Comparison of ENCODE assay signal across 1 cellular context in the genomic region with DNA sequence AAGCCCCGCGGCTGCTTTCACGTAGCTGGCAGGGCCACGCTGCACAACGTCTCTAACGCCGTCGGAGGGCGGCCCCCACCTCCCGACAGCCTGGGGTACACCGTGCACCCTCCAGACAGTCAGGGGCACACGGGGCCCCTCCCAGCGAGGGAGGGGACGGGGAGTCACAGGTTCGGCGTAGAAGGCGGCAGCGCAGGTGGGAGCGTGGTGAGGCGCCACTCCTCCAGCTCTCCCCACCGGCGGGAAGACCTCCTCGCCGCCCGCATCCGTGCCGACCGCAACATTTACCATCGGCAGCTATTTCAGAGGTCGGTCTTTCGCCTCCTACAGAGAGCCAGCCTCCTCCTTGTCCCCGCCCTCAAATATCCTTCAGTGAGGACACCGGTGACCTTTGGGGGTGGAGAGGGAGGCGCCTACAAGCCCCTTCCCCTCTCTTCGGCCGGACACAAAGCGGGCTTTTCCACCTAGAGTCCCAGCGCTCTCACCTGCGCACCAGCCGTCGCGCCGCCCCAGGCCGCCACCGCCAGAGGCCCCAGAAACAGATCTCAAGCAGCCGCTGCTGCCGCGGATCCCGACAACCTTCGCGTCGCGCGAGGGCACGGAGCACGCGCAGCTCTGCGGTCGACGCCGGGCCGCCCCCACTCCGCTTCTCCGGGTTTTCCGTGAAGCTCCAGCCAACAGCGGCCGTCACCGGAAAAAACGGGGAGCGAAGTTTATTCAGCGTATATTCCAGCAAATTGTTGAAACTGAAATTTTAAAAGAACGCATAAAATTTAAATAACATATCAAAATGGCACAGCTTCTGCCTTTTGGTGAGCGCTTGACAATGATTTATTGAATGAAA.
TF ChIP-seq lines count a peak whose summit lies in the region.

A gene (minus strand): TSS at position 600 of the 844 bp plus-strand sequence. CDS start 20,708 bp downstream, outside the sequence.

TF ChIP-seq in HepG2, 621 proteins besides CTCF, POLR2A, EP300 and RAD21 (continued from another document and continues in another):
- TF ChIP-seq, protein P1, sequence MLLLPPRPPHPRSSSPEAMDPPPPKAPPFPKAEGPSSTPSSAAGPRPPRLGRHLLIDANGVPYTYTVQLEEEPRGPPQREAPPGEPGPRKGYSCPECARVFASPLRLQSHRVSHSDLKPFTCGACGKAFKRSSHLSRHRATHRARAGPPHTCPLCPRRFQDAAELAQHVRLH (CRISPR knock-in tag; IDR thresholded peaks at IDR 0.05; ENCODE audit: borderline replicate concordance, low read depth): peak; percentile 93; the same call in 1 of the 2 replicates
- TF ChIP-seq, protein P2, sequence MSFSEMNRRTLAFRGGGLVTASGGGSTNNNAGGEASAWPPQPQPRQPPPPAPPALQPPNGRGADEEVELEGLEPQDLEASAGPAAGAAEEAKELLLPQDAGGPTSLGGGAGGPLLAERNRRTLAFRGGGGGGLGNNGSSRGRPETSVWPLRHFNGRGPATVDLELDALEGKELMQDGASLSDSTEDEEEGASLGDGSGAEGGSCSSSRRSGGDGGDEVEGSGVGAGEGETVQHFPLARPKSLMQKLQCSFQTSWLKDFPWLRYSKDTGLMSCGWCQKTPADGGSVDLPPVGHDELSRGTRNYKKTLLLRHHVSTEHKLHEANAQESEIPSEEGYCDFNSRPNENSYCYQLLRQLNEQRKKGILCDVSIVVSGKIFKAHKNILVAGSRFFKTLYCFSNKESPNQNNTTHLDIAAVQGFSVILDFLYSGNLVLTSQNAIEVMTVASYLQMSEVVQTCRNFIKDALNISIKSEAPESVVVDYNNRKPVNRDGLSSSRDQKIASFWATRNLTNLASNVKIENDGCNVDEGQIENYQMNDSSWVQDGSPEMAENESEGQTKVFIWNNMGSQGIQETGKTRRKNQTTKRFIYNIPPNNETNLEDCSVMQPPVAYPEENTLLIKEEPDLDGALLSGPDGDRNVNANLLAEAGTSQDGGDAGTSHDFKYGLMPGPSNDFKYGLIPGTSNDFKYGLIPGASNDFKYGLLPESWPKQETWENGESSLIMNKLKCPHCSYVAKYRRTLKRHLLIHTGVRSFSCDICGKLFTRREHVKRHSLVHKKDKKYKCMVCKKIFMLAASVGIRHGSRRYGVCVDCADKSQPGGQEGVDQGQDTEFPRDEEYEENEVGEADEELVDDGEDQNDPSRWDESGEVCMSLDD (CRISPR knock-in tag; IDR thresholded peaks at IDR 0.05; ENCODE audit: borderline replicate concordance): peak; percentile 47
- TF ChIP-seq KDM5A (IDR thresholded peaks at IDR 0.05; ENCODE audit: borderline replicate concordance, low read length): peak; percentile 75; the same call in 1 of the 2 replicates
- peak; percentile 27 for TF ChIP-seq NFIC (IDR thresholded peaks at IDR 0.05; ENCODE audit: low read length)
- no peak for TF ChIP-seq ATAD3A (CRISPR knock-in tag; IDR thresholded peaks at IDR 0.05)
- TF ChIP-seq DMAP1 (CRISPR knock-in tag; IDR thresholded peaks at IDR 0.05): peak; percentile 94
- peak; percentile 89 for TF ChIP-seq ZNF331 (CRISPR knock-in tag; IDR thresholded peaks at IDR 0.05)
- TF ChIP-seq, protein P3, sequence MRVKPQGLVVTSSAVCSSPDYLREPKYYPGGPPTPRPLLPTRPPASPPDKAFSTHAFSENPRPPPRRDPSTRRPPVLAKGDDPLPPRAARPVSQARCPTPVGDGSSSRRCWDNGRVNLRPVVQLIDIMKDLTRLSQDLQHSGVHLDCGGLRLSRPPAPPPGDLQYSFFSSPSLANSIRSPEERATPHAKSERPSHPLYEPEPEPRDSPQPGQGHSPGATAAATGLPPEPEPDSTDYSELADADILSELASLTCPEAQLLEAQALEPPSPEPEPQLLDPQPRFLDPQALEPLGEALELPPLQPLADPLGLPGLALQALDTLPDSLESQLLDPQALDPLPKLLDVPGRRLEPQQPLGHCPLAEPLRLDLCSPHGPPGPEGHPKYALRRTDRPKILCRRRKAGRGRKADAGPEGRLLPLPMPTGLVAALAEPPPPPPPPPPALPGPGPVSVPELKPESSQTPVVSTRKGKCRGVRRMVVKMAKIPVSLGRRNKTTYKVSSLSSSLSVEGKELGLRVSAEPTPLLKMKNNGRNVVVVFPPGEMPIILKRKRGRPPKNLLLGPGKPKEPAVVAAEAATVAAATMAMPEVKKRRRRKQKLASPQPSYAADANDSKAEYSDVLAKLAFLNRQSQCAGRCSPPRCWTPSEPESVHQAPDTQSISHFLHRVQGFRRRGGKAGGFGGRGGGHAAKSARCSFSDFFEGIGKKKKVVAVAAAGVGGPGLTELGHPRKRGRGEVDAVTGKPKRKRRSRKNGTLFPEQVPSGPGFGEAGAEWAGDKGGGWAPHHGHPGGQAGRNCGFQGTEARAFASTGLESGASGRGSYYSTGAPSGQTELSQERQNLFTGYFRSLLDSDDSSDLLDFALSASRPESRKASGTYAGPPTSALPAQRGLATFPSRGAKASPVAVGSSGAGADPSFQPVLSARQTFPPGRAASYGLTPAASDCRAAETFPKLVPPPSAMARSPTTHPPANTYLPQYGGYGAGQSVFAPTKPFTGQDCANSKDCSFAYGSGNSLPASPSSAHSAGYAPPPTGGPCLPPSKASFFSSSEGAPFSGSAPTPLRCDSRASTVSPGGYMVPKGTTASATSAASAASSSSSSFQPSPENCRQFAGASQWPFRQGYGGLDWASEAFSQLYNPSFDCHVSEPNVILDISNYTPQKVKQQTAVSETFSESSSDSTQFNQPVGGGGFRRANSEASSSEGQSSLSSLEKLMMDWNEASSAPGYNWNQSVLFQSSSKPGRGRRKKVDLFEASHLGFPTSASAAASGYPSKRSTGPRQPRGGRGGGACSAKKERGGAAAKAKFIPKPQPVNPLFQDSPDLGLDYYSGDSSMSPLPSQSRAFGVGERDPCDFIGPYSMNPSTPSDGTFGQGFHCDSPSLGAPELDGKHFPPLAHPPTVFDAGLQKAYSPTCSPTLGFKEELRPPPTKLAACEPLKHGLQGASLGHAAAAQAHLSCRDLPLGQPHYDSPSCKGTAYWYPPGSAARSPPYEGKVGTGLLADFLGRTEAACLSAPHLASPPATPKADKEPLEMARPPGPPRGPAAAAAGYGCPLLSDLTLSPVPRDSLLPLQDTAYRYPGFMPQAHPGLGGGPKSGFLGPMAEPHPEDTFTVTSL (CRISPR knock-in tag; IDR thresholded peaks at IDR 0.05; ENCODE audit: borderline replicate concordance): no peak
- 0 out of 2 replicates have a peak, but pooled peaks have one; percentile 82 for TF ChIP-seq MBNL3 (CRISPR knock-in tag; conservative IDR thresholded peaks at IDR 0.05)
- TF ChIP-seq ZNF841 (CRISPR knock-in tag; IDR thresholded peaks at IDR 0.05; ENCODE audit: borderline replicate concordance): peak; percentile 87
- TF ChIP-seq DNMT3B (CRISPR knock-in tag; conservative IDR thresholded peaks at IDR 0.05): no peak
- TF ChIP-seq, protein P4, sequence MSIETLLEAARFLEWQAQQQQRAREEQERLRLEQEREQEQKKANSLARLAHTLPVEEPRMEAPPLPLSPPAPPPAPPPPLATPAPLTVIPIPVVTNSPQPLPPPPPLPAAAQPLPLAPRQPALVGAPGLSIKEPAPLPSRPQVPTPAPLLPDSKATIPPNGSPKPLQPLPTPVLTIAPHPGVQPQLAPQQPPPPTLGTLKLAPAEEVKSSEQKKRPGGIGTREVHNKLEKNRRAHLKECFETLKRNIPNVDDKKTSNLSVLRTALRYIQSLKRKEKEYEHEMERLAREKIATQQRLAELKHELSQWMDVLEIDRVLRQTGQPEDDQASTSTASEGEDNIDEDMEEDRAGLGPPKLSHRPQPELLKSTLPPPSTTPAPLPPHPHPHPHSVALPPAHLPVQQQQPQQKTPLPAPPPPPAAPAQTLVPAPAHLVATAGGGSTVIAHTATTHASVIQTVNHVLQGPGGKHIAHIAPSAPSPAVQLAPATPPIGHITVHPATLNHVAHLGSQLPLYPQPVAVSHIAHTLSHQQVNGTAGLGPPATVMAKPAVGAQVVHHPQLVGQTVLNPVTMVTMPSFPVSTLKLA (IDR thresholded peaks at IDR 0.05): no peak; the same call in 1 of the 2 replicates
- TF ChIP-seq SKI (IDR thresholded peaks at IDR 0.05; ENCODE audit: partially characterized antibody): no peak
- no peak for TF ChIP-seq MIXL1 (CRISPR knock-in tag; IDR thresholded peaks at IDR 0.05)
- TF ChIP-seq ZNF101 (CRISPR knock-in tag; IDR thresholded peaks at IDR 0.05; ENCODE audit: borderline replicate concordance, low read depth): peak; percentile 16; the same call in 1 of the 2 replicates
- peak; percentile 18 for TF ChIP-seq ZNF839 (CRISPR knock-in tag; IDR thresholded peaks at IDR 0.05; ENCODE audit: borderline replicate concordance)
- 0 out of 2 replicates have a peak, but pooled peaks have one; percentile 84 for TF ChIP-seq ZNF20 (CRISPR knock-in tag; IDR thresholded peaks at IDR 0.05)
- TF ChIP-seq, protein P5, sequence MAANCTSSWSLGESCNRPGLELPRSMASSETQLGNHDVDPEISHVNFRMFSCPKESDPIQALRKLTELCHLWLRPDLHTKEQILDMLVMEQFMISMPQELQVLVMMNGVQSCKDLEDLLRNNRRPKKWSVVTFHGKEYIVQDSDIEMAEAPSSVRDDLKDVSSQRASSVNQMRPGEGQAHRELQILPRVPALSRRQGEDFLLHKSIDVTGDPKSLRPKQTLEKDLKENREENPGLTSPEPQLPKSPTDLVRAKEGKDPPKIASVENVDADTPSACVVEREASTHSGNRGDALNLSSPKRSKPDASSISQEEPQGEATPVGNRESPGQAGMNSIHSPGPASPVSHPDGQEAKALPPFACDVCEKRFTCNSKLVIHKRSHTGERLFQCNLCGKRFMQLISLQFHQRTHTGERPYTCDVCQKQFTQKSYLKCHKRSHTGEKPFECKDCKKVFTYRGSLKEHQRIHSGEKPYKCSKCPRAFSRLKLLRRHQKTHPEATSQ (CRISPR knock-in tag; IDR thresholded peaks at IDR 0.05; ENCODE audit: borderline replicate concordance): peak; percentile 91
- 0 out of 2 replicates have a peak, but pooled peaks have one; percentile 50 for TF ChIP-seq ZNF552 (CRISPR knock-in tag; IDR thresholded peaks at IDR 0.05; ENCODE audit: borderline replicate concordance)
- TF ChIP-seq BORCS8-MEF2B (CRISPR knock-in tag; IDR thresholded peaks at IDR 0.05): peak; percentile 98
- TF ChIP-seq ATF7-NPFF (CRISPR knock-in tag; IDR thresholded peaks at IDR 0.05; ENCODE audit: low read depth): peak; percentile 89
- peak; percentile 99 for TF ChIP-seq ZNF772 (CRISPR knock-in tag; IDR thresholded peaks at IDR 0.05)
- TF ChIP-seq, protein P6, sequence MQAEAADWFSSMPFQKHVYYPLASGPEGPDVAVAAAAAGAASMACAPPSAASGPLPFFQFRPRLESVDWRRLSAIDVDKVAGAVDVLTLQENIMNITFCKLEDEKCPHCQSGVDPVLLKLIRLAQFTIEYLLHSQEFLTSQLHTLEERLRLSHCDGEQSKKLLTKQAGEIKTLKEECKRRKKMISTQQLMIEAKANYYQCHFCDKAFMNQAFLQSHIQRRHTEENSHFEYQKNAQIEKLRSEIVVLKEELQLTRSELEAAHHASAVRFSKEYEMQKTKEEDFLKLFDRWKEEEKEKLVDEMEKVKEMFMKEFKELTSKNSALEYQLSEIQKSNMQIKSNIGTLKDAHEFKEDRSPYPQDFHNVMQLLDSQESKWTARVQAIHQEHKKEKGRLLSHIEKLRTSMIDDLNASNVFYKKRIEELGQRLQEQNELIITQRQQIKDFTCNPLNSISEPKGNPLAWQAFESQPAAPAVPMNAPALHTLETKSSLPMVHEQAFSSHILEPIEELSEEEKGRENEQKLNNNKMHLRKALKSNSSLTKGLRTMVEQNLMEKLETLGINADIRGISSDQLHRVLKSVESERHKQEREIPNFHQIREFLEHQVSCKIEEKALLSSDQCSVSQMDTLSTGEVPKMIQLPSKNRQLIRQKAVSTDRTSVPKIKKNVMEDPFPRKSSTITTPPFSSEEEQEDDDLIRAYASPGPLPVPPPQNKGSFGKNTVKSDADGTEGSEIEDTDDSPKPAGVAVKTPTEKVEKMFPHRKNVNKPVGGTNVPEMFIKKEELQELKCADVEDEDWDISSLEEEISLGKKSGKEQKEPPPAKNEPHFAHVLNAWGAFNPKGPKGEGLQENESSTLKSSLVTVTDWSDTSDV (CRISPR knock-in tag; IDR thresholded peaks at IDR 0.05): 0 out of 2 replicates have a peak, but pooled peaks have one; percentile 50
- TF ChIP-seq, protein P7, sequence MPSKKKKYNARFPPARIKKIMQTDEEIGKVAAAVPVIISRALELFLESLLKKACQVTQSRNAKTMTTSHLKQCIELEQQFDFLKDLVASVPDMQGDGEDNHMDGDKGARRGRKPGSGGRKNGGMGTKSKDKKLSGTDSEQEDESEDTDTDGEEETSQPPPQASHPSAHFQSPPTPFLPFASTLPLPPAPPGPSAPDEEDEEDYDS (CRISPR knock-in tag; IDR thresholded peaks at IDR 0.05): no peak
- peak; percentile 78; the same call in 1 of the 2 replicates for TF ChIP-seq ZNF337 (CRISPR knock-in tag; IDR thresholded peaks at IDR 0.05; ENCODE audit: borderline replicate concordance, low read depth)
- TF ChIP-seq, protein P8, sequence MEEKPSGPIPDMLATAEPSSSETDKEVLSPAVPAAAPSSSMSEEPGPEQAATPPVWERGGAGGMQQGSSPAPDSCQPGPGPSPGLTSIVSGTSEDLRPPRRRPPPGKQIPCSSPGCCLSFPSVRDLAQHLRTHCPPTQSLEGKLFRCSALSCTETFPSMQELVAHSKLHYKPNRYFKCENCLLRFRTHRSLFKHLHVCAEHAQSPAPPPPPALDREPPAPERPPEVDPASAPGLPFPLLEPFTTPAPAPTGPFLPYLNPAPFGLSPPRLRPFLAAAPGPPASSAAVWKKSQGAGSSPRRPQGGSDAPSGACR (CRISPR knock-in tag; IDR thresholded peaks at IDR 0.05): peak; percentile 73
- TF ChIP-seq EEA1 (CRISPR knock-in tag; IDR thresholded peaks at IDR 0.05; ENCODE audit: borderline replicate concordance): no peak; the same call in none of the 2 replicates
- TF ChIP-seq MED1 (CRISPR knock-in tag; IDR thresholded peaks at IDR 0.05): no peak; the same call in none of the 2 replicates
- TF ChIP-seq, protein P9, sequence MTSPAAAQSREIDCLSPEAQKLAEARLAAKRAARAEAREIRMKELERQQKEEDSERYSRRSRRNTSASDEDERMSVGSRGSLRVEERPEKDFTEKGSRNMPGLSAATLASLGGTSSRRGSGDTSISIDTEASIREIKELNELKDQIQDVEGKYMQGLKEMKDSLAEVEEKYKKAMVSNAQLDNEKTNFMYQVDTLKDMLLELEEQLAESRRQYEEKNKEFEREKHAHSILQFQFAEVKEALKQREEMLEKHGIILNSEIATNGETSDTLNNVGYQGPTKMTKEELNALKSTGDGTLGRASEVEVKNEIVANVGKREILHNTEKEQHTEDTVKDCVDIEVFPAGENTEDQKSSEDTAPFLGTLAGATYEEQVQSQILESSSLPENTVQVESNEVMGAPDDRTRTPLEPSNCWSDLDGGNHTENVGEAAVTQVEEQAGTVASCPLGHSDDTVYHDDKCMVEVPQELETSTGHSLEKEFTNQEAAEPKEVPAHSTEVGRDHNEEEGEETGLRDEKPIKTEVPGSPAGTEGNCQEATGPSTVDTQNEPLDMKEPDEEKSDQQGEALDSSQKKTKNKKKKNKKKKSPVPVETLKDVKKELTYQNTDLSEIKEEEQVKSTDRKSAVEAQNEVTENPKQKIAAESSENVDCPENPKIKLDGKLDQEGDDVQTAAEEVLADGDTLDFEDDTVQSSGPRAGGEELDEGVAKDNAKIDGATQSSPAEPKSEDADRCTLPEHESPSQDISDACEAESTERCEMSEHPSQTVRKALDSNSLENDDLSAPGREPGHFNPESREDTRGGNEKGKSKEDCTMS (CRISPR knock-in tag; conservative IDR thresholded peaks at IDR 0.05): no peak
- TF ChIP-seq HOXD1 (CRISPR knock-in tag; IDR thresholded peaks at IDR 0.05): peak; percentile 97
- TF ChIP-seq ZMYM2 (CRISPR knock-in tag; IDR thresholded peaks at IDR 0.05): 0 out of 2 replicates have a peak, but pooled peaks have one; percentile 38
- no peak for TF ChIP-seq SCMH1 (CRISPR knock-in tag; IDR thresholded peaks at IDR 0.05; ENCODE audit: borderline replicate concordance)
- peak; percentile 85; the same call in 1 of the 2 replicates for TF ChIP-seq PHF21A (CRISPR knock-in tag; IDR thresholded peaks at IDR 0.05)
- TF ChIP-seq ZNF878 (CRISPR knock-in tag; IDR thresholded peaks at IDR 0.05): peak; percentile 86
- TF ChIP-seq SAP130 (CRISPR knock-in tag; IDR thresholded peaks at IDR 0.05; ENCODE audit: low read depth): peak; percentile 68; the same call in 1 of the 2 replicates
- TF ChIP-seq KLF13 (CRISPR knock-in tag; IDR thresholded peaks at IDR 0.05): 0 out of 2 replicates have a peak, but pooled peaks have one; percentile 19
- peak; percentile 93; the same call in 1 of the 2 replicates for TF ChIP-seq ZFP36L1 (CRISPR knock-in tag; IDR thresholded peaks at IDR 0.05)
